8 cellular contexts compared by ENCODE assay signal in genomic region chr10:4127518-4128315, GRCh38.
A peak's percentile ranks its signal among the peaks of the same experiment; 100 is the strongest.
DNase-seq lines count a peak whose midpoint lies in the region; ATAC-seq and TF ChIP-seq lines count a peak whose summit lies in the region.

No MANE protein-coding gene starts in this region.

- peak overlapping the region; percentile 46 for H3K27ac ChIP-seq in C4-2B

- peak overlapping the region; percentile 57 for H3K27ac Mint-ChIP-seq in activated T-helper 17 cell treated with anti-CD3 and anti-CD28 coated beads, Interleukin-2, amount 50 U/mL, for 72 hours
- H3K27ac Mint-ChIP-seq in nephron progenitor cell = no peak overlapping the region

- no peaks in the 10 kb centered on the region for H3K36me3 Mint-ChIP-seq in activated T-helper 17 cell treated with anti-CD3 and anti-CD28 coated beads, Interleukin-2, amount 50 U/mL, for 72 hours (ENCODE audit: low read depth)
- peaks cover 7% of the 10 kb centered on the region for H3K36me3 Mint-ChIP-seq in nephron progenitor cell (ENCODE audit: low read depth)

- intact Hi-C loops in sciatic nerve (cut with DNase I) = no loop called here

- ATAC-seq in GM19351 (IDR thresholded peaks at IDR 0.05; ENCODE audit: unreplicated experiment) = peak; percentile 69
- ATAC-seq in HG03280 (IDR thresholded peaks at IDR 0.05; ENCODE audit: unreplicated experiment) = peak; percentile 71
- peak; percentile 68 for ATAC-seq in activated T-helper 17 cell treated with anti-CD3 and anti-CD28 coated beads, Interleukin-2, amount 50 U/mL, for 72 hours (replicated peaks)
- peak; percentile 40 for ATAC-seq in sciatic nerve

- DNase-seq in sciatic nerve (ENCODE audit: low spot score) = no peak
- DNase-seq in NCI-H1417 treated with DMSO at 0.1 percent for 48 hours (lab: John Stamatoyannopoulos, UW) = no peak
- DNase-seq in islet precursor cell = no peak
- DNase-seq in nephron progenitor cell = no peak

- peaks cover 15% of the 10 kb centered on the region for H3K4me1 Mint-ChIP-seq in activated T-helper 17 cell treated with anti-CD3 and anti-CD28 coated beads, Interleukin-2, amount 50 U/mL, for 72 hours
- peaks cover 14% of the 10 kb centered on the region for H3K4me1 Mint-ChIP-seq in nephron progenitor cell

- peak overlapping the region; percentile 52 for H3K4me3 Mint-ChIP-seq in activated T-helper 17 cell treated with anti-CD3 and anti-CD28 coated beads, Interleukin-2, amount 50 U/mL, for 72 hours
- no peak overlapping the region for H3K4me3 Mint-ChIP-seq in nephron progenitor cell

- no peaks in the 10 kb centered on the region for H3K27me3 Mint-ChIP-seq in activated T-helper 17 cell treated with anti-CD3 and anti-CD28 coated beads, Interleukin-2, amount 50 U/mL, for 72 hours
- H3K27me3 Mint-ChIP-seq in nephron progenitor cell (ENCODE audit: low read depth, poor library complexity) = no peaks in the 10 kb centered on the region

- H3K9me3 Mint-ChIP-seq in activated T-helper 17 cell treated with anti-CD3 and anti-CD28 coated beads, Interleukin-2, amount 50 U/mL, for 72 hours = no peaks in the 10 kb centered on the region
- peaks cover 20% of the 10 kb centered on the region for H3K9me3 Mint-ChIP-seq in nephron progenitor cell

- TF ChIP-seq CTCF in C4-2B (conservative IDR thresholded peaks at IDR 0.05) = no peak
- TF ChIP-seq CTCF in nephron progenitor cell (IDR thresholded peaks at IDR 0.05) = no peak
